In genomic region chr11:32289701-32290100, GRCh38 we compare ENCODE assay signal across 26 cellular contexts.
DNase-seq lines count a peak whose midpoint lies in the region; ATAC-seq, FAIRE-seq and TF ChIP-seq lines count a peak whose summit lies in the region.
"Had no signal": no experiment of that assay in that cellular context is flagged by ENCODE, and none has a peak within 500 bp of the region (broad histone marks: within the 10 kb centered on the region; RNA-seq: fewer than 3 reads in every experiment).

No MANE protein-coding gene starts in this region.

- TF ChIP-seq EP300 in HepG2 (IDR thresholded peaks at IDR 0.05; ENCODE audit: low read depth in 2 of 2, low read length in 2 of 2) (no peak), HepG2 (CRISPR knock-in tag; IDR thresholded peaks at IDR 0.05; ENCODE audit: borderline replicate concordance) (no peak)

- CTCF ChIA-PET in HepG2 (lab: Yijun Ruan, JAX; ENCODE audit: low intra/inter-chr PET ratio, low total read pairs), result no interaction called here

- H3K36me3 ChIP-seq in HepG2 (replicated peaks in 1 of 2; ENCODE audit: control insufficient read depth in 1 of 2, insufficient read depth in 2 of 2, low read length in 2 of 2) (no peaks in the 10 kb centered on the region), right lobe of liver (no peaks in the 10 kb centered on the region)
- H3K36me3 ChIP-seq: BE2C, BLaER1 had no signal

- 9% methylated on average over 5 of the region's 5 CpGs for WGBS in HepG2 (ENCODE audit: low lambda C conversion rate)
- WGBS in right lobe of liver (ENCODE audit: insufficient coverage, low coverage, low lambda C conversion rate, missing lambda C conversion rate), result 64% methylated on average over 5 of the region's 5 CpGs

- no peak for FAIRE-seq in HepG2 (lab: Jason Lieb, UNC)
- FAIRE-seq: GM12878, GM12892, GM18507 had no signal

- H3K4me2 ChIP-seq in HepG2 (ENCODE audit: low read depth, low read length), result no peak overlapping the region
- H3K4me2 ChIP-seq: BLaER1 had no signal

- H2AFZ ChIP-seq in HepG2 (ENCODE audit: low read length), result no peak overlapping the region

- BruUV-seq in HepG2 (replicated peaks; lab: Mats Ljungman, UMichigan), result no TSS peak

- H3K4me1 ChIP-seq in HepG2 (ENCODE audit: insufficient read depth, low read length) (peaks cover 15% of the 10 kb centered on the region), right lobe of liver (no peaks in the 10 kb centered on the region)
- H3K4me1 ChIP-seq: BE2C, BLaER1 had no signal

- no peaks in the 10 kb centered on the region for H3K9me3 ChIP-seq in HepG2 (ENCODE audit: low read length)
- H3K9me3 ChIP-seq in right lobe of liver, result no peaks in the 10 kb centered on the region
- H3K9me3 ChIP-seq: BE2C had no signal

- DNase-seq in HepG2 (ENCODE audit: low spot score) (no peak), right lobe of liver (no peak), substantia nigra (lab: John Stamatoyannopoulos, UW) (no peak), hepatic stellate cell (ENCODE audit: low spot score) (no peak), hypothalamus (lab: John Stamatoyannopoulos, UW) (no peak), H4 (ENCODE audit: low spot score) (no peak)
- DNase-seq: ACHN; BE2C; C1 segment of cervical spinal cord; CD4-positive, alpha-beta memory T cell; CD4-positive, CD25-positive, alpha-beta regulatory T cell; CD8-positive, alpha-beta memory T cell; COR-L47; DMS 273 treated with DMSO at 0.1 percent for 48 hours; DMS153; DMS53; DMS79; DND-41; EL; GDM1 had no signal

- intact Hi-C loops in HepG2 (cut with micrococcal nuclease; ENCODE audit: unreplicated experiment), result no loop called here
- intact Hi-C loops in right lobe of liver (cut with DNase I), result no loop called here

- no peaks in the 10 kb centered on the region for H3K27me3 ChIP-seq in HepG2 (ENCODE audit: control insufficient read depth in 1 of 2, insufficient read depth in 2 of 2, low read length in 2 of 2)
- H3K27me3 ChIP-seq in right lobe of liver, result no peaks in the 10 kb centered on the region
- H3K27me3 ChIP-seq: BE2C, BLaER1 had no signal

- no peak overlapping the region for H3K27ac ChIP-seq in HepG2 (ENCODE audit: extremely low read length, insufficient read depth, low read length)
- no peak overlapping the region for H3K27ac ChIP-seq in right lobe of liver
- H3K27ac ChIP-seq in substantia nigra (ENCODE audit: low read depth, low read length, poor library complexity, severe bottlenecking), result peak overlapping the region; percentile 81
- H3K27ac ChIP-seq in temporal lobe (ENCODE audit: low read depth, low read length), result peak overlapping the region; percentile 97
- H3K27ac ChIP-seq: 22Rv1, BLaER1 had no signal

- TF ChIP-seq POLR2A in HepG2 (IDR thresholded peaks at IDR 0.05; ENCODE audit: insufficient read depth in 1 of 2, low read depth in 2 of 2, low read length in 2 of 2) (no peak), right lobe of liver (IDR thresholded peaks at IDR 0.05) (no peak)

- TF ChIP-seq CTCF in HepG2 (CRISPR knock-in tag; IDR thresholded peaks at IDR 0.05), result no peak
- no peak for TF ChIP-seq CTCF in right lobe of liver (IDR thresholded peaks at IDR 0.05)

- no peaks in the 10 kb centered on the region for H4K20me1 ChIP-seq in HepG2 (ENCODE audit: insufficient read depth, low read length)
- H4K20me1 ChIP-seq: BLaER1 had no signal

- no peaks in the 10 kb centered on the region for H3K79me2 ChIP-seq in HepG2 (ENCODE audit: insufficient read depth, low read length)

- in situ Hi-C loops in HepG2 (cut with HindIII; ENCODE audit: extremely low pct_ligation_motif_present, low pct_unique_long_range_greater_than_20kb), result no loop called here

- no peak overlapping the region for H3K9ac ChIP-seq in HepG2 (ENCODE audit: insufficient read depth, low read depth, low read length)
- H3K9ac ChIP-seq: BLaER1 had no signal

- no peak for ATAC-seq in HepG2
- no peak for ATAC-seq in right lobe of liver
- ATAC-seq: GM12878 had no signal

- TF ChIP-seq RAD21 in HepG2 (CRISPR knock-in tag; IDR thresholded peaks at IDR 0.05), result no peak

- H3K4me3 ChIP-seq in HepG2 (replicated peaks in 1 of 3; ENCODE audit: insufficient read depth in 1 of 3, low read depth in 2 of 3, low read length in 3 of 3), result no peak overlapping the region
- H3K4me3 ChIP-seq in right lobe of liver, result no peak overlapping the region
- H3K4me3 ChIP-seq: BLaER1, GM12878 had no signal

- POLR2A ChIA-PET in HepG2 (lab: Yijun Ruan, JAX), result no interaction called here

TF ChIP-seq in HepG2, 621 proteins besides CTCF, POLR2A, EP300 and RAD21:
- TF ChIP-seq MAFF (IDR thresholded peaks at IDR 0.05; ENCODE audit: low read depth, low read length) (peak; percentile 19; the same call in 1 of the 2 replicates), MAFK (conservative IDR thresholded peaks at IDR 0.05 in 1 of 2, IDR thresholded peaks at IDR 0.05 in 1 of 2; ENCODE audit: low read length in 2 of 2) (peak; percentile 52 to 60; a peak in 2 of 4 replicates), FOXK2 (IDR thresholded peaks at IDR 0.05) (no peak)

Comparison
In these comparisons a context has a peak if more than half of its experiments do, and no peak if none do; other contexts are left out.
1. H3K27ac ChIP-seq: peak in substantia nigra (single experiment) and temporal lobe (single experiment); none in HepG2 (single experiment) and right lobe of liver (0 of 3).